In the genomic region with DNA sequence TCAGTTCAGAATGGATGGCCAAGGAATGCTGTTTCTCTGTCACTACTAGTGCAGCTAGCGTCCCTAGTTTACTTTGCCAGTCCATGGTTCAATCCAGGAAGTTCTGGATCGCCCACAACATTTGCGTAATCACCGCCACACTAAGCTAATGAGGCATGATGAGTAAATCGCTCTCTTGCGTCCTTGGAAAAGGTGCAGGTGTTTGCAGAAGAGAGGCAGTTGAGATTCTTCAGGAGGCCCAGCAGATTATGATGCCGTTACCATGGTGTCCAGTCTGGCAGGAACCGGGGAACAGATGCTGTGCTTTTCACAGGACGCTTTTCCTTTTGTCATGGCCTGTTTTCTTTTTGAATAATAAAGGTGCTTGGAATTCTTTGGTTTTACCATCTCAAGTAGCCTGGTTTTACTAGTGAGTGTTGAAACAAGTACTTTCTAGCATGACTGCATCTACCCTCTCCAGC, we compare ENCODE assay signal across 11 cellular contexts. TPM values are rescaled to one million over a fixed set of nuclear protein-coding genes. Genes with fewer than 3 reads are reported as not detected.
DNase-seq lines count a peak whose midpoint lies in the region; ATAC-seq, FAIRE-seq and TF ChIP-seq lines count a peak whose summit lies in the region.
"Had no signal": no experiment of that assay in that cellular context is flagged by ENCODE, and none has a peak within 500 bp of the region (broad histone marks: within the 10 kb centered on the region; RNA-seq: fewer than 3 reads in every experiment).

No MANE protein-coding gene starts in this region.

- H3K27ac ChIP-seq in epithelial cell of prostate (no peak overlapping the region), trophoblast cell (ENCODE audit: low read depth, low read length) (no peak overlapping the region), coronary artery (no peak overlapping the region)

- H2AK5ac ChIP-seq in trophoblast cell (ENCODE audit: low read length): no peak overlapping the region

- no peak for FAIRE-seq in urothelium cell line (lab: Jason Lieb, UNC)
- FAIRE-seq: GM18507 had no signal

- no peak overlapping the region for H3K4me3 ChIP-seq in trophoblast cell (ENCODE audit: low read depth, low read length)
- no peak overlapping the region for H3K4me3 ChIP-seq in coronary artery

- no peaks in the 10 kb centered on the region for H3K36me3 ChIP-seq in trophoblast cell (ENCODE audit: control insufficient read depth in 1 of 2, insufficient read depth in 2 of 2, low read length in 2 of 2)

- H2BK12ac ChIP-seq in trophoblast cell (ENCODE audit: low read length): no peak overlapping the region

- H2BK5ac ChIP-seq in trophoblast cell (ENCODE audit: low read depth, low read length, poor library complexity): no peak overlapping the region

- H3K4me1 ChIP-seq in trophoblast cell (ENCODE audit: control insufficient read depth in 1 of 2, insufficient read depth in 2 of 2, low read length in 2 of 2): peaks cover 0 to 2% of the 10 kb centered on the region in 2 experiments

- H3K27me3 ChIP-seq in trophoblast cell (ENCODE audit: insufficient read depth, low read length): no peaks in the 10 kb centered on the region

- H3K79me2 ChIP-seq in trophoblast cell (ENCODE audit: control insufficient read depth, insufficient read depth, low read length, poor library complexity): no peaks in the 10 kb centered on the region

- no peak for TF ChIP-seq CTCF in coronary artery (IDR thresholded peaks at IDR 0.05)

- no peaks in the 10 kb centered on the region for H3K9me3 ChIP-seq in trophoblast cell (ENCODE audit: insufficient read depth, low read depth, low read length)

- DNase-seq in HCEC 1CT: peak; percentile 39
- peak; percentile 93 to 98 for DNase-seq in NCI-H524 (lab: John Stamatoyannopoulos, UW)
- DNase-seq in epithelial cell of prostate (ENCODE audit: low read depth, low spot score): peak; percentile 56
- DNase-seq in trophoblast cell: peak; percentile 30 to 55
- no peak for DNase-seq in T-helper 9 cell
- no peak for DNase-seq in coronary artery (ENCODE audit: low spot score)
- no peak for DNase-seq in urothelium cell line (ENCODE audit: low spot score)
- DNase-seq: activated naive CD8-positive, alpha-beta T cell treated with anti-CD3 and anti-CD28 coated beads, Interleukin-2, amount 10 ng/mL, durations not matched to agents 7 days and 5 days; NCI-H226 had no signal

- no peaks in the 10 kb centered on the region for H3K79me1 ChIP-seq in trophoblast cell (ENCODE audit: low read length)

- H3K18ac ChIP-seq in trophoblast cell (ENCODE audit: low read length): no peak overlapping the region

- H4K8ac ChIP-seq in trophoblast cell (ENCODE audit: low read depth, low read length): no peak overlapping the region

- no peak overlapping the region for H4K12ac ChIP-seq in trophoblast cell (ENCODE audit: low read depth, low read length)

- no peak overlapping the region for H3K9ac ChIP-seq in trophoblast cell (ENCODE audit: low read length)

- ATAC-seq in HG02798 (IDR thresholded peaks at IDR 0.05; ENCODE audit: poor library complexity, unreplicated experiment): no peak

- no peak overlapping the region for H3K4me2 ChIP-seq in trophoblast cell (ENCODE audit: low read length)

- H2AFZ ChIP-seq in trophoblast cell (ENCODE audit: insufficient read depth, low read length, poor library complexity): no peak overlapping the region

- H3K14ac ChIP-seq in trophoblast cell (ENCODE audit: low read length): no peak overlapping the region

- no CpG with 5 or more reads among the region's 9 CpGs for WGBS in trophoblast cell (ENCODE audit: extremely low coverage, insufficient coverage, insufficient read length)

- H4K91ac ChIP-seq in trophoblast cell (ENCODE audit: low read depth, low read length): no peak overlapping the region

- no peak overlapping the region for H3K23ac ChIP-seq in trophoblast cell (ENCODE audit: low read length)

- H2BK120ac ChIP-seq in trophoblast cell (ENCODE audit: insufficient read depth, low read length, poor library complexity): no peak overlapping the region

- H3K4ac ChIP-seq in trophoblast cell (ENCODE audit: low read depth, low read length): no peak overlapping the region

RNA-seq across cellular contexts. Expression of a gene that starts 9.0 kb away (rescaled TPM):
- polyA plus RNA-seq in trophoblast cell (2013): 0.03 TPM in 1 of 2 replicates, not detected in the other

Comparison
In these comparisons a context has a peak if more than half of its experiments do, and no peak if none do; other contexts are left out.
1. DNase-seq: peak in HCEC 1CT (single experiment), NCI-H524 (2 of 2), epithelial cell of prostate (single experiment) and trophoblast cell (2 of 2); none in T-helper 9 cell (single experiment), coronary artery (single experiment) and urothelium cell line (single experiment).